Comparison of ENCODE assay signal across 20 cellular contexts in the genomic region with DNA sequence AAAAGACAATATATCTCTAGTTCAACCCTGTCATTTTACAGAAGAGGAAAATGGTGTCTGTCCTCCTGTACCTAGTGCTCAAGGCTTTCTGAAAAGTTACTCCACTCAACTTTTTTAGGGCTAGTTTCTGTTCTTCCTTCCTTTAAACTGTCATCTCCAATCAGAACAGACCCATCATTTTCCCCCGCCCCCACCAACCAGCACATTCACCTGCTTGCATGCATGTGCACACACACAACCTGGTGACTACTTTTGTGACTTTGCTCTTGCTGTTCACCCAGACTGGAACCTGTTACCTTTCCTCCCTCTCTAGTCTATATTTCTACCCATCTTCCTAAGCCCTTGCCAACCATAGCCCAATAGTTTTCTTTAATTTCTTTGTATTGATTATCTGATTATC. TPM values are rescaled to one million over a fixed set of nuclear protein-coding genes. Genes with fewer than 3 reads are reported as not detected.
DNase-seq lines count a peak whose midpoint lies in the region; ATAC-seq lines count a peak whose summit lies in the region.
"Had no signal": no experiment of that assay in that cellular context is flagged by ENCODE, and none has a peak within 500 bp of the region (broad histone marks: within the 10 kb centered on the region; RNA-seq: fewer than 3 reads in every experiment).

No MANE protein-coding gene starts in this region.

- H3K4me1 Mint-ChIP-seq in activated CD4-positive, alpha-beta T cell treated with anti-CD3 and anti-CD28 coated beads, Interleukin-2, amount 10 ng/mL, durations not matched to agents 7 days and 5 days: peaks cover 32% of the 10 kb centered on the region
- H3K4me1 Mint-ChIP-seq in IgD-negative memory B cell: peaks cover 24 to 32% (median 30%) of the 10 kb centered on the region in 3 donors
- peaks cover 23% of the 10 kb centered on the region for H3K4me1 Mint-ChIP-seq in activated naive CD8-positive, alpha-beta T cell treated with anti-CD3 and anti-CD28 coated beads, Interleukin-2, amount 10 ng/mL, durations not matched to agents 7 days and 5 days

- H3K9me3 Mint-ChIP-seq in activated CD4-positive, alpha-beta T cell treated with anti-CD3 and anti-CD28 coated beads, Interleukin-2, amount 10 ng/mL, durations not matched to agents 7 days and 5 days: no peaks in the 10 kb centered on the region
- H3K9me3 Mint-ChIP-seq in IgD-negative memory B cell: no peaks in the 10 kb centered on the region
- no peaks in the 10 kb centered on the region for H3K9me3 Mint-ChIP-seq in activated naive CD8-positive, alpha-beta T cell treated with anti-CD3 and anti-CD28 coated beads, Interleukin-2, amount 10 ng/mL, durations not matched to agents 7 days and 5 days
- H3K9me3 Mint-ChIP-seq: nephron, type B pancreatic cell had no signal

- H3K36me3 Mint-ChIP-seq in activated CD4-positive, alpha-beta T cell treated with anti-CD3 and anti-CD28 coated beads, Interleukin-2, amount 10 ng/mL, durations not matched to agents 7 days and 5 days (ENCODE audit: low read depth): peaks cover 27% of the 10 kb centered on the region
- H3K36me3 Mint-ChIP-seq in IgD-negative memory B cell: no peaks in the 10 kb centered on the region
- peaks cover 18% of the 10 kb centered on the region for H3K36me3 Mint-ChIP-seq in activated naive CD8-positive, alpha-beta T cell treated with anti-CD3 and anti-CD28 coated beads, Interleukin-2, amount 10 ng/mL, durations not matched to agents 7 days and 5 days

- H3K27ac Mint-ChIP-seq in activated CD4-positive, alpha-beta T cell treated with anti-CD3 and anti-CD28 coated beads, Interleukin-2, amount 10 ng/mL, durations not matched to agents 7 days and 5 days: no peak overlapping the region
- peak overlapping the region; percentile 11 to 92 (median 59) for H3K27ac Mint-ChIP-seq in IgD-negative memory B cell
- H3K27ac Mint-ChIP-seq in activated naive CD8-positive, alpha-beta T cell treated with anti-CD3 and anti-CD28 coated beads, Interleukin-2, amount 10 ng/mL, durations not matched to agents 7 days and 5 days: peak overlapping the region; percentile 22
- H3K27ac Mint-ChIP-seq: nephron, type B pancreatic cell had no signal

- CTCF ChIA-PET in activated CD4-positive, alpha-beta T cell treated with anti-CD3 and anti-CD28 coated beads, Interleukin-2, amount 10 ng/mL, durations not matched to agents 7 days and 5 days (lab: Charles Lee): no interaction called here

- ATAC-seq in activated naive CD8-positive, alpha-beta T cell treated with anti-CD3 and anti-CD28 coated beads, Interleukin-2, amount 10 ng/mL, durations not matched to agents 7 days and 5 days (ENCODE audit: low read depth): no peak
- ATAC-seq: Panc1 had no signal

- POLR2A ChIA-PET in activated CD4-positive, alpha-beta T cell treated with anti-CD3 and anti-CD28 coated beads, Interleukin-2, amount 10 ng/mL, durations not matched to agents 7 days and 5 days (lab: Charles Lee): no interaction called here
- POLR2A ChIA-PET in activated naive CD8-positive, alpha-beta T cell treated with anti-CD3 and anti-CD28 coated beads, Interleukin-2, amount 10 ng/mL, durations not matched to agents 7 days and 5 days (lab: Charles Lee): interaction anchor here (0.7 kb wide), 1 partner anchor 1060 kb away, joined by 4 read pairs; no protein-coding TSS in a partner anchor

- H3K27me3 Mint-ChIP-seq in activated CD4-positive, alpha-beta T cell treated with anti-CD3 and anti-CD28 coated beads, Interleukin-2, amount 10 ng/mL, durations not matched to agents 7 days and 5 days: no peaks in the 10 kb centered on the region
- no peaks in the 10 kb centered on the region for H3K27me3 Mint-ChIP-seq in IgD-negative memory B cell
- H3K27me3 Mint-ChIP-seq in activated naive CD8-positive, alpha-beta T cell treated with anti-CD3 and anti-CD28 coated beads, Interleukin-2, amount 10 ng/mL, durations not matched to agents 7 days and 5 days: no peaks in the 10 kb centered on the region
- H3K27me3 Mint-ChIP-seq: type B pancreatic cell had no signal

- no peak overlapping the region for H3K4me3 Mint-ChIP-seq in activated CD4-positive, alpha-beta T cell treated with anti-CD3 and anti-CD28 coated beads, Interleukin-2, amount 10 ng/mL, durations not matched to agents 7 days and 5 days
- H3K4me3 Mint-ChIP-seq in IgD-negative memory B cell: peak overlapping the region in 3 of 4 donors; percentile 24 to 67 (median 66)
- H3K4me3 Mint-ChIP-seq in activated naive CD8-positive, alpha-beta T cell treated with anti-CD3 and anti-CD28 coated beads, Interleukin-2, amount 10 ng/mL, durations not matched to agents 7 days and 5 days: no peak overlapping the region
- H3K4me3 Mint-ChIP-seq: type B pancreatic cell had no signal

- DNase-seq in activated CD4-positive, alpha-beta T cell treated with anti-CD3 and anti-CD28 coated beads for 4 hours: peak; percentile 15 to 16
- DNase-seq in activated CD4-positive, alpha-beta T cell treated with anti-CD3 and anti-CD28 coated beads, Interleukin-2, amount 10 ng/mL, durations not matched to agents 7 days and 5 days: no peak
- no peak for DNase-seq in activated naive CD8-positive, alpha-beta T cell treated with anti-CD3 and anti-CD28 coated beads, Interleukin-2, amount 10 ng/mL, durations not matched to agents 7 days and 5 days
- peak; percentile 7 for DNase-seq in stimulated activated CD4-positive, alpha-beta T cell treated with anti-CD3 and anti-CD28 coated beads, Interleukin-4, amount 100 ng/mL, for 24 hours
- DNase-seq in dermis blood vessel endothelial cell (no peak), NCI-H1694 treated with DMSO at 0.1 percent for 48 hours (lab: John Stamatoyannopoulos, UW) (no peak), HCEC 1CT (no peak)
- DNase-seq: cortex of kidney, DMS79, WERI-Rb-1 had no signal

RNA-seq across cellular contexts. Expression of gene FBXO7, which starts 5.6 kb away (rescaled TPM):
- total RNA-seq in activated CD4-positive, alpha-beta T cell treated with anti-CD3 and anti-CD28 coated beads, Interleukin-2, amount 10 ng/mL, durations not matched to agents 7 days and 5 days: 100 to 1,000 TPM in 1 of 2 experiments, 10 to 100 TPM in 1; 92.6 to 103 TPM
- polyA plus RNA-seq in IgD-negative memory B cell: 148 TPM
- total RNA-seq in activated naive CD8-positive, alpha-beta T cell treated with anti-CD3 and anti-CD28 coated beads, Interleukin-2, amount 10 ng/mL, durations not matched to agents 7 days and 5 days: 100 to 1,000 TPM in 1 of 2 experiments, 10 to 100 TPM in 1; 93.5 to 101 TPM
- 62.5 and 84.4 TPM in 2 replicates for total RNA-seq in dermis blood vessel endothelial cell

RNA-seq across cellular contexts. Expression of gene BPIFC, which starts 16.0 kb away (rescaled TPM):
- not detected for total RNA-seq in activated CD4-positive, alpha-beta T cell treated with anti-CD3 and anti-CD28 coated beads, Interleukin-2, amount 10 ng/mL, durations not matched to agents 7 days and 5 days
- polyA plus RNA-seq in IgD-negative memory B cell: not detected
- not detected for total RNA-seq in activated naive CD8-positive, alpha-beta T cell treated with anti-CD3 and anti-CD28 coated beads, Interleukin-2, amount 10 ng/mL, durations not matched to agents 7 days and 5 days
- total RNA-seq in dermis blood vessel endothelial cell: not detected in 2 replicates
- total RNA-seq: A172, epithelial cell of proximal tubule, glomerular endothelial cell, H1, lung, MCF 10A had no signal
- polyA plus RNA-seq: H1, lung had no signal

Comparison
In these comparisons a context has a peak if more than half of its experiments do, and no peak if none do; other contexts are left out.
1. DNase-seq: peak in activated CD4-positive, alpha-beta T cell treated with anti-CD3 and anti-CD28 coated beads for 4 hours (2 of 2) and stimulated activated CD4-positive, alpha-beta T cell treated with anti-CD3 and anti-CD28 coated beads, Interleukin-4, amount 100 ng/mL, for 24 hours (single experiment); none in activated CD4-positive, alpha-beta T cell treated with anti-CD3 and anti-CD28 coated beads, Interleukin-2, amount 10 ng/mL, durations not matched to agents 7 days and 5 days (single experiment), activated naive CD8-positive, alpha-beta T cell treated with anti-CD3 and anti-CD28 coated beads, Interleukin-2, amount 10 ng/mL, durations not matched to agents 7 days and 5 days (single experiment), dermis blood vessel endothelial cell (single experiment), NCI-H1694 treated with DMSO at 0.1 percent for 48 hours (single experiment) and HCEC 1CT (single experiment).
2. H3K4me3 Mint-ChIP-seq: peak in IgD-negative memory B cell (3 of 4); none in activated CD4-positive, alpha-beta T cell treated with anti-CD3 and anti-CD28 coated beads, Interleukin-2, amount 10 ng/mL, durations not matched to agents 7 days and 5 days (single experiment) and activated naive CD8-positive, alpha-beta T cell treated with anti-CD3 and anti-CD28 coated beads, Interleukin-2, amount 10 ng/mL, durations not matched to agents 7 days and 5 days (single experiment).